In genomic region chr22:35910926-35911325, GRCh38 we compare ENCODE assay signal across 26 cellular contexts.
A peak's percentile ranks its signal among the peaks of the same experiment; 100 is the strongest.
DNase-seq lines count a peak whose midpoint lies in the region; ATAC-seq, FAIRE-seq and TF ChIP-seq lines count a peak whose summit lies in the region.
"Had no signal": no experiment of that assay in that cellular context is flagged by ENCODE, and none has a peak within 500 bp of the region (broad histone marks: within the 10 kb centered on the region; RNA-seq: fewer than 3 reads in every experiment).

No MANE protein-coding gene starts in this region.

- H3F3A ChIP-seq in GM23248 (ENCODE audit: insufficient read depth): peaks cover 39% of the 10 kb centered on the region

- ATAC-seq in left ventricle myocardium superior (peak; percentile 46), pancreas (no peak), HG03159 (IDR thresholded peaks at IDR 0.05; ENCODE audit: unreplicated experiment) (no peak)

- H3K4me1 ChIP-seq in GM23248 (ENCODE audit: insufficient read depth): peaks cover 37% of the 10 kb centered on the region
- H3K4me1 ChIP-seq in OCI-LY7 (ENCODE audit: insufficient read depth, low read length, poor library complexity, severe bottlenecking): peaks cover 73% of the 10 kb centered on the region
- peaks cover 36% of the 10 kb centered on the region for H3K4me1 ChIP-seq in osteoblast (ENCODE audit: insufficient read depth, low read length)
- H3K4me1 ChIP-seq in pancreas: peaks cover 11 to 36% (median 36%) of the 10 kb centered on the region in 3 donors

- no peak overlapping the region for H3K9ac ChIP-seq in GM23248
- H3K9ac ChIP-seq: BLaER1 treated with 17β-estradiol and CSF1 and Interleukin-3, amounts not matched to agents 10 nM and 100 nM had no signal

- intact Hi-C loops in OCI-LY7 (cut with micrococcal nuclease; ENCODE audit: unreplicated experiment): loop anchor here (10.0 kb wide), 1 partner anchor 556 kb away; no protein-coding TSS in a partner anchor
- intact Hi-C loops in left ventricle myocardium superior (cut with micrococcal nuclease): loop anchor here (10.0 kb wide), 1 partner anchor 76 kb away; no protein-coding TSS in a partner anchor
- intact Hi-C loops in pancreas (cut with DNase I): no loop called here

- H3K9me3 ChIP-seq in GM23248 (ENCODE audit: low read depth) (no peaks in the 10 kb centered on the region), OCI-LY7 (ENCODE audit: low read length) (no peaks in the 10 kb centered on the region; the same call in 1 of the 2 replicates), osteoblast (ENCODE audit: low read depth, low read length) (no peaks in the 10 kb centered on the region), pancreas (no peaks in the 10 kb centered on the region)
- H3K9me3 ChIP-seq: BLaER1 treated with 17β-estradiol and CSF1 and Interleukin-3, amounts not matched to agents 10 nM and 100 nM; Caco-2; Peyer's patch had no signal

- H4K20me1 ChIP-seq in GM23248 (ENCODE audit: insufficient read depth) (no peaks in the 10 kb centered on the region), OCI-LY7 (ENCODE audit: insufficient read depth, low read length) (no peaks in the 10 kb centered on the region), osteoblast (ENCODE audit: insufficient read depth, low read length) (peaks cover 10% of the 10 kb centered on the region)
- H4K20me1 ChIP-seq: BLaER1 treated with 17β-estradiol and CSF1 and Interleukin-3, amounts not matched to agents 10 nM and 100 nM had no signal

- in situ Hi-C loops in GM23248 (cut with MboI): loop anchor here (10.0 kb wide), 1 partner anchor 276 kb away; no protein-coding TSS in a partner anchor

- H3K36me3 Mint-ChIP-seq in activated CD4-positive, alpha-beta memory T cell treated with anti-CD3 and anti-CD28 coated beads, Interleukin-2, amount 10 ng/mL, durations not matched to agents 7 days and 5 days (ENCODE audit: low read depth): no peaks in the 10 kb centered on the region
- H3K36me3 Mint-ChIP-seq: CD4-positive, alpha-beta memory T cell had no signal

- H3K4me3 ChIP-seq in GM23248: no peak overlapping the region
- no peak overlapping the region for H3K4me3 ChIP-seq in OCI-LY7 (ENCODE audit: low read depth, low read length, poor library complexity, severe bottlenecking)
- H3K4me3 ChIP-seq in osteoblast (ENCODE audit: insufficient read depth, low read length): no peak overlapping the region
- no peak overlapping the region for H3K4me3 ChIP-seq in pancreas
- H3K4me3 ChIP-seq: BLaER1 treated with 17β-estradiol and CSF1 and Interleukin-3, amounts not matched to agents 10 nM and 100 nM; Peyer's patch had no signal

- TF ChIP-seq CTCF in OCI-LY7 (conservative IDR thresholded peaks at IDR 0.05; ENCODE audit: low read length): no peak
- no peak for TF ChIP-seq CTCF in osteoblast (IDR thresholded peaks at IDR 0.05; ENCODE audit: extremely low read depth, low read depth, low read length)
- TF ChIP-seq CTCF in pancreas (IDR thresholded peaks at IDR 0.05): no peak

- H3K36me3 ChIP-seq in GM23248 (ENCODE audit: low read depth) (no peaks in the 10 kb centered on the region), OCI-LY7 (ENCODE audit: insufficient read depth, low read length) (peaks cover 17% of the 10 kb centered on the region), osteoblast (ENCODE audit: insufficient read depth, low read length) (no peaks in the 10 kb centered on the region), pancreas (no peaks in the 10 kb centered on the region)
- H3K36me3 ChIP-seq: BLaER1 treated with 17β-estradiol and CSF1 and Interleukin-3, amounts not matched to agents 10 nM and 100 nM; Peyer's patch had no signal

- H3K27ac ChIP-seq in GM23248: peak overlapping the region; percentile 16; the same call in 1 of the 2 replicates
- no peak overlapping the region for H3K27ac ChIP-seq in OCI-LY7 (ENCODE audit: low read depth, low read length, poor library complexity, severe bottlenecking)
- H3K27ac ChIP-seq in osteoblast (ENCODE audit: low read depth, low read length): peak overlapping the region; percentile 13
- no peak overlapping the region for H3K27ac ChIP-seq in pancreas
- H3K27ac ChIP-seq: BLaER1 treated with 17β-estradiol and CSF1 and Interleukin-3, amounts not matched to agents 10 nM and 100 nM; Peyer's patch had no signal

- POLR2A ChIA-PET in OCI-LY7 (lab: Charles Lee): interaction anchor here (0.6 kb wide), 1 partner anchor 9 kb away, joined by 3 read pairs; no protein-coding TSS in a partner anchor
- POLR2A ChIA-PET in activated CD4-positive, alpha-beta memory T cell treated with anti-CD3 and anti-CD28 coated beads, Interleukin-2, amount 10 ng/mL, durations not matched to agents 7 days and 5 days (lab: Charles Lee): no interaction called here

- H3K9me2 ChIP-seq in GM23248 (ENCODE audit: insufficient read depth) (no peaks in the 10 kb centered on the region), OCI-LY7 (ENCODE audit: insufficient read depth, low read length) (no peaks in the 10 kb centered on the region)

- DNase-seq in GM23248: no peak
- DNase-seq in OCI-LY7 (ENCODE audit: low spot score): no peak
- DNase-seq in left ventricle myocardium superior: no peak
- no peak for DNase-seq in osteoblast (ENCODE audit: insufficient read length, low spot score, missing footprints)
- no peak for DNase-seq in activated CD4-positive, alpha-beta memory T cell treated with anti-CD3 and anti-CD28 coated beads, Interleukin-2, amount 10 ng/mL, durations not matched to agents 7 days and 5 days
- DNase-seq in HuH-7 (ENCODE audit: low spot score): no peak
- DNase-seq in pancreas: no peak
- DNase-seq: Caco-2; CD4-positive, alpha-beta memory T cell; DMS 273 treated with DMSO at 0.1 percent for 48 hours; DMS79 treated with DMSO at 0.1 percent for 48 hours; H7; HFFc6; IMR-90; MV-4-11; NCI-H1105 treated with DMSO at 0.1 percent for 48 hours; NCI-H2029 treated with DMSO at 0.1 percent for 48 hours; NCI-H2171; NCI-H345; NCI-H524; NCI-H774; NK-92 treated with Interleukin-12 subunit alpha and Interleukin-12 subunit beta, amount 100 ng/mL, for 24 hours; Peyer's patch; SHP77 had no signal

- WGBS in GM23248 (ENCODE audit: low coverage in 1 of 2, low lambda C conversion rate in 2 of 2, missing lambda C conversion rate in 2 of 2), 2 experiments: 15 to 19% methylated on average over 2 of the region's 2 CpGs
- whole genome bisulfite sequencing in pancreas, 2 donors: 19% methylated on average over 2 of the region's 2 CpGs

- no peak overlapping the region for H2AFZ ChIP-seq in GM23248
- no peak overlapping the region for H2AFZ ChIP-seq in OCI-LY7 (ENCODE audit: low read length)
- H2AFZ ChIP-seq in osteoblast (ENCODE audit: low read length): no peak overlapping the region

- H3K4me3 Mint-ChIP-seq in activated CD4-positive, alpha-beta memory T cell treated with anti-CD3 and anti-CD28 coated beads, Interleukin-2, amount 10 ng/mL, durations not matched to agents 7 days and 5 days: no peak overlapping the region
- H3K4me3 Mint-ChIP-seq: CD4-positive, alpha-beta memory T cell had no signal

- H3K27me3 ChIP-seq in GM23248 (replicated peaks; ENCODE audit: insufficient read depth) (no peaks in the 10 kb centered on the region), osteoblast (ENCODE audit: insufficient read depth, low read length) (no peaks in the 10 kb centered on the region), pancreas (no peaks in the 10 kb centered on the region)
- H3K27me3 ChIP-seq: BLaER1 treated with 17β-estradiol and CSF1 and Interleukin-3, amounts not matched to agents 10 nM and 100 nM; Peyer's patch had no signal

- H3K27ac Mint-ChIP-seq in activated CD4-positive, alpha-beta memory T cell treated with anti-CD3 and anti-CD28 coated beads, Interleukin-2, amount 10 ng/mL, durations not matched to agents 7 days and 5 days: no peak overlapping the region
- H3K27ac Mint-ChIP-seq: CD4-positive, alpha-beta memory T cell had no signal

- no TSS peak for BruUV-seq in OCI-LY7 (replicated peaks; lab: Mats Ljungman, UMichigan)

- peaks cover 7% of the 10 kb centered on the region for H3K4me1 Mint-ChIP-seq in activated CD4-positive, alpha-beta memory T cell treated with anti-CD3 and anti-CD28 coated beads, Interleukin-2, amount 10 ng/mL, durations not matched to agents 7 days and 5 days

- peak overlapping the region; percentile 43 for H3K4me2 ChIP-seq in GM23248 (ENCODE audit: unreplicated experiment)
- H3K4me2 ChIP-seq in OCI-LY7 (ENCODE audit: low read length): peak overlapping the region; percentile 22; the same call in 1 of the 2 replicates
- no peak overlapping the region for H3K4me2 ChIP-seq in osteoblast (ENCODE audit: insufficient read depth, low read length)

- no peak for FAIRE-seq in pancreas (lab: Jason Lieb, UNC)

- H3K79me2 ChIP-seq in GM23248 (ENCODE audit: insufficient read depth) (peaks cover 89% of the 10 kb centered on the region), OCI-LY7 (ENCODE audit: insufficient read depth, low read depth, low read length) (peaks cover 72% of the 10 kb centered on the region; the same call in 1 of the 2 replicates), osteoblast (ENCODE audit: insufficient read depth, low read length) (peaks cover 83% of the 10 kb centered on the region)

- H3K9me3 Mint-ChIP-seq in activated CD4-positive, alpha-beta memory T cell treated with anti-CD3 and anti-CD28 coated beads, Interleukin-2, amount 10 ng/mL, durations not matched to agents 7 days and 5 days: no peaks in the 10 kb centered on the region
- H3K9me3 Mint-ChIP-seq: CD4-positive, alpha-beta memory T cell; HFFc6 had no signal

- peaks cover 2% of the 10 kb centered on the region for H3K27me3 Mint-ChIP-seq in activated CD4-positive, alpha-beta memory T cell treated with anti-CD3 and anti-CD28 coated beads, Interleukin-2, amount 10 ng/mL, durations not matched to agents 7 days and 5 days

- CTCF ChIA-PET in OCI-LY7 (lab: Charles Lee; ENCODE audit: unreplicated experiment): no interaction called here
- CTCF ChIA-PET in activated CD4-positive, alpha-beta memory T cell treated with anti-CD3 and anti-CD28 coated beads, Interleukin-2, amount 10 ng/mL, durations not matched to agents 7 days and 5 days (lab: Charles Lee): no interaction called here

Comparison
In these comparisons a context has a peak if more than half of its experiments do, and no peak if none do; other contexts are left out.
1. H3K27ac ChIP-seq: peak in GM23248 (single experiment) and osteoblast (single experiment); none in OCI-LY7 (single experiment) and pancreas (0 of 4).
2. intact Hi-C loops: an anchor here in OCI-LY7 (10.0 kb wide) and left ventricle myocardium superior (10.0 kb wide); none called in pancreas.